ENCODE assay signal across 1 cellular context in genomic region chr3:9249273-9250192, GRCh38.
TF ChIP-seq lines count a peak whose summit lies in the region.

Gene SRGAP3 (minus strand): TSS chr3:9249646. CDS start chr3:9248951, 695 bp downstream.

TF ChIP-seq in HepG2, 621 proteins besides CTCF, POLR2A, EP300 and RAD21 (continued from another document and continues in another):
- no peak for TF ChIP-seq AKNA (CRISPR knock-in tag; IDR thresholded peaks at IDR 0.05; ENCODE audit: borderline replicate concordance)
- no peak for TF ChIP-seq MEIS2 (CRISPR knock-in tag; IDR thresholded peaks at IDR 0.05)
- TF ChIP-seq TCF12 (IDR thresholded peaks at IDR 0.05): no peak
- TF ChIP-seq TCF12 (CRISPR knock-in tag; IDR thresholded peaks at IDR 0.05): no peak
- TF ChIP-seq DBP (CRISPR knock-in tag; IDR thresholded peaks at IDR 0.05; ENCODE audit: not compliant biosample characterization): no peak
- no peak for TF ChIP-seq GABPA (IDR thresholded peaks at IDR 0.05; ENCODE audit: low read depth, low read length)
- no peak for TF ChIP-seq GABPA (CRISPR knock-in tag; IDR thresholded peaks at IDR 0.05; ENCODE audit: low read depth)
- TF ChIP-seq ZNF589 (CRISPR knock-in tag; conservative IDR thresholded peaks at IDR 0.05): no peak
- no peak; the same call in 1 of the 2 replicates for TF ChIP-seq ZNF441 (CRISPR knock-in tag; IDR thresholded peaks at IDR 0.05; ENCODE audit: borderline replicate concordance)
- no peak for TF ChIP-seq MYNN (CRISPR knock-in tag; IDR thresholded peaks at IDR 0.05; ENCODE audit: low read depth)
- no peak for TF ChIP-seq ZNF761 (CRISPR knock-in tag; conservative IDR thresholded peaks at IDR 0.05)
- TF ChIP-seq ZNF292 (CRISPR knock-in tag; IDR thresholded peaks at IDR 0.05; ENCODE audit: borderline replicate concordance, low read depth): peak; percentile 81; the same call in 1 of the 2 replicates
- TF ChIP-seq ZNF337 (CRISPR knock-in tag; IDR thresholded peaks at IDR 0.05; ENCODE audit: borderline replicate concordance, low read depth): no peak
- no peak for TF ChIP-seq MEIS1 (CRISPR knock-in tag; IDR thresholded peaks at IDR 0.05; ENCODE audit: borderline replicate concordance)
- no peak for TF ChIP-seq CC2D1A (CRISPR knock-in tag; IDR thresholded peaks at IDR 0.05)
- TF ChIP-seq ATF6 (CRISPR knock-in tag; conservative IDR thresholded peaks at IDR 0.05): no peak
- no peak for TF ChIP-seq SMAD3 (CRISPR knock-in tag; IDR thresholded peaks at IDR 0.05)
- peak; percentile 37; the same call in 1 of the 2 replicates for TF ChIP-seq ZNF788 (CRISPR knock-in tag; IDR thresholded peaks at IDR 0.05; ENCODE audit: borderline replicate concordance)
- TF ChIP-seq SMYD3 (CRISPR knock-in tag; IDR thresholded peaks at IDR 0.05): no peak
- TF ChIP-seq SAP130 (CRISPR knock-in tag; IDR thresholded peaks at IDR 0.05; ENCODE audit: low read depth): peak; percentile 23; the same call in 1 of the 2 replicates
- no peak for TF ChIP-seq NONO (IDR thresholded peaks at IDR 0.05)
- 0 out of 2 replicates have a peak, but pooled peaks have one; percentile 16 for TF ChIP-seq NONO (CRISPR knock-in tag; conservative IDR thresholded peaks at IDR 0.05)
- TF ChIP-seq ZNF572 (CRISPR knock-in tag; IDR thresholded peaks at IDR 0.05): no peak
- TF ChIP-seq ZSCAN31 (CRISPR knock-in tag; IDR thresholded peaks at IDR 0.05; ENCODE audit: low read depth): 0 out of 2 replicates have a peak, but pooled peaks have one; percentile 28
- no peak for TF ChIP-seq SOX6 (IDR thresholded peaks at IDR 0.05)
- 0 out of 2 replicates have a peak, but pooled peaks have one; percentile 9 for TF ChIP-seq SOX6 (CRISPR knock-in tag; IDR thresholded peaks at IDR 0.05)
- no peak for TF ChIP-seq MLLT10 (CRISPR knock-in tag; IDR thresholded peaks at IDR 0.05)
- no peak for TF ChIP-seq ZNF225 (CRISPR knock-in tag; IDR thresholded peaks at IDR 0.05)
- TF ChIP-seq TP53 (CRISPR knock-in tag; conservative IDR thresholded peaks at IDR 0.05): no peak
- no peak for TF ChIP-seq FOXK1 (CRISPR knock-in tag; IDR thresholded peaks at IDR 0.05; ENCODE audit: borderline replicate concordance, low read depth)
- peak; percentile 86 for TF ChIP-seq XRCC5 (optimal IDR thresholded peaks at IDR 0.05; ENCODE audit: low read length)
- TF ChIP-seq KMT2B (CRISPR knock-in tag; IDR thresholded peaks at IDR 0.05): no peak
- peak; percentile 79 for TF ChIP-seq ATF1 (CRISPR knock-in tag; IDR thresholded peaks at IDR 0.05)
- no peak for TF ChIP-seq PAWR (CRISPR knock-in tag; IDR thresholded peaks at IDR 0.05; ENCODE audit: borderline replicate concordance)
- TF ChIP-seq ZSCAN20 (CRISPR knock-in tag; IDR thresholded peaks at IDR 0.05; ENCODE audit: borderline replicate concordance): no peak
- peak; percentile 25; the same call in 1 of the 2 replicates for TF ChIP-seq ZNF331 (CRISPR knock-in tag; IDR thresholded peaks at IDR 0.05)
- no peak for TF ChIP-seq NCOR1 (IDR thresholded peaks at IDR 0.05; ENCODE audit: borderline replicate concordance, low read length)
- TF ChIP-seq ZNF746 (CRISPR knock-in tag; IDR thresholded peaks at IDR 0.05): no peak
- no peak for TF ChIP-seq ZNF598 (CRISPR knock-in tag; IDR thresholded peaks at IDR 0.05; ENCODE audit: borderline replicate concordance)
- no peak for TF ChIP-seq ZNF766 (CRISPR knock-in tag; IDR thresholded peaks at IDR 0.05; ENCODE audit: borderline replicate concordance)
- no peak for TF ChIP-seq ZNF143 (CRISPR knock-in tag; IDR thresholded peaks at IDR 0.05)
- TF ChIP-seq NCOA5 (CRISPR knock-in tag; IDR thresholded peaks at IDR 0.05): no peak
- TF ChIP-seq CAMTA2 (CRISPR knock-in tag; IDR thresholded peaks at IDR 0.05; ENCODE audit: borderline replicate concordance): no peak
- no peak for TF ChIP-seq MIER2 (CRISPR knock-in tag; IDR thresholded peaks at IDR 0.05)
- no peak for TF ChIP-seq ELF1 (CRISPR knock-in tag; IDR thresholded peaks at IDR 0.05)
- TF ChIP-seq ZFAT (CRISPR knock-in tag; conservative IDR thresholded peaks at IDR 0.05): no peak
- TF ChIP-seq BORCS8-MEF2B (CRISPR knock-in tag; IDR thresholded peaks at IDR 0.05): 0 out of 2 replicates have a peak, but pooled peaks have one; percentile 21
- TF ChIP-seq TCF7 (IDR thresholded peaks at IDR 0.05; ENCODE audit: low read depth): peak; percentile 53
- no peak for TF ChIP-seq PLRG1 (conservative IDR thresholded peaks at IDR 0.05)
- TF ChIP-seq KAT7 (CRISPR knock-in tag; IDR thresholded peaks at IDR 0.05; ENCODE audit: borderline replicate concordance): no peak
- no peak for TF ChIP-seq BCL6 (CRISPR knock-in tag; IDR thresholded peaks at IDR 0.05)
- TF ChIP-seq DZIP1 (CRISPR knock-in tag; IDR thresholded peaks at IDR 0.05): no peak
- TF ChIP-seq ZNF646 (CRISPR knock-in tag; IDR thresholded peaks at IDR 0.05): peak; percentile 68
- no peak for TF ChIP-seq ZFP90 (CRISPR knock-in tag; IDR thresholded peaks at IDR 0.05; ENCODE audit: borderline replicate concordance)
- no peak for TF ChIP-seq SETDB1 (CRISPR knock-in tag; IDR thresholded peaks at IDR 0.05; ENCODE audit: borderline replicate concordance)
- no peak for TF ChIP-seq ZMAT5 (CRISPR knock-in tag; IDR thresholded peaks at IDR 0.05; ENCODE audit: borderline replicate concordance, low read depth)
- TF ChIP-seq GATAD2A (CRISPR knock-in tag; IDR thresholded peaks at IDR 0.05): peak; percentile 38; the same call in 1 of the 2 replicates
- TF ChIP-seq ARID2 (CRISPR knock-in tag; IDR thresholded peaks at IDR 0.05; ENCODE audit: borderline replicate concordance): peak; percentile 76; the same call in 1 of the 2 replicates
- peak; percentile 75 for TF ChIP-seq CREB1 (IDR thresholded peaks at IDR 0.05)
- TF ChIP-seq CREB1 (CRISPR knock-in tag; IDR thresholded peaks at IDR 0.05): peak; percentile 89
